24 cellular contexts compared by ENCODE assay signal in the genomic region with DNA sequence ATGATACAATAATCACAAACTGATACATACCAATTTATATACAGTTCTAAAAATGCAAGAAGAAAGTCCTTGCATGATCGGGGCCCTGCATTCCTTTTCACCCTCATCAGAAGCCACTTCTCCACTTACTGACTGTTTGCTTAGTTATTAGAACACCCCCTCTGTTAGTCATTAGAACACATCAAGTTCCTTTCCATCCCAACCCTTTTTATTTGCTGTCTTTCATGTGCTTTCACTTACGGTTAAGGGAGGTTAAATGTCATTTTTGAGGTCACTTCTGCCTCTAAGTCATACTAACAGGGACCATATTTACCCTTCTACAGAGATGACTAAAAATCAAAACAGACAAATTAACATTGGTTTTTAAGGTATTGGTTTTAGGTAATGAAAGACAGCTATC.
A peak's percentile ranks its signal among the peaks of the same experiment; 100 is the strongest.
DNase-seq lines count a peak whose midpoint lies in the region; ATAC-seq, FAIRE-seq and TF ChIP-seq lines count a peak whose summit lies in the region.
"Had no signal": no experiment of that assay in that cellular context is flagged by ENCODE, and none has a peak within 500 bp of the region (broad histone marks: within the 10 kb centered on the region; RNA-seq: fewer than 3 reads in every experiment).

No MANE protein-coding gene starts in this region.

- H3K4me3 ChIP-seq in bronchial epithelial cell (ENCODE audit: low read depth, low read length) = no peak overlapping the region
- H3K4me3 ChIP-seq: GM23248, HAP-1, MG63 had no signal

- no peaks in the 10 kb centered on the region for H3K36me3 ChIP-seq in bronchial epithelial cell (ENCODE audit: control insufficient read depth, insufficient read depth, low read length)
- H3K36me3 ChIP-seq: HAP-1, MG63 had no signal

- H3K4me1 Mint-ChIP-seq in type B pancreatic cell (ENCODE audit: unreplicated experiment) = no peaks in the 10 kb centered on the region
- H3K4me1 Mint-ChIP-seq: IgD-negative memory B cell had no signal

- H3K27me3 ChIP-seq in bronchial epithelial cell (ENCODE audit: control insufficient read depth, insufficient read depth, low read length) = no peaks in the 10 kb centered on the region
- H3K27me3 ChIP-seq: MG63 had no signal

- H3K27me3 Mint-ChIP-seq in type B pancreatic cell = no peaks in the 10 kb centered on the region

- no peak for TF ChIP-seq CTCF in bronchial epithelial cell (IDR thresholded peaks at IDR 0.05; ENCODE audit: insufficient read depth, low read length, severe bottlenecking)
- TF ChIP-seq CTCF in type B pancreatic cell (conservative IDR thresholded peaks at IDR 0.05) = no peak

- H3K4me3 Mint-ChIP-seq in type B pancreatic cell = no peak overlapping the region
- H3K4me3 Mint-ChIP-seq: IgD-negative memory B cell had no signal

- H3K36me3 Mint-ChIP-seq in type B pancreatic cell = no peaks in the 10 kb centered on the region
- H3K36me3 Mint-ChIP-seq: IgD-negative memory B cell had no signal

- no peaks in the 10 kb centered on the region for H3K9me3 Mint-ChIP-seq in type B pancreatic cell

- FAIRE-seq in bronchial epithelial cell (lab: Jason Lieb, UNC) = no peak
- FAIRE-seq: GM12891, HTR-8/SVneo had no signal

- DNase-seq in DMS53 (lab: John Stamatoyannopoulos, UW) = peak; percentile 45
- peak; percentile 18 for DNase-seq in LHCN-M2 (ENCODE audit: low read depth)
- peak; percentile 10 for DNase-seq in bronchial epithelial cell (ENCODE audit: low read depth)
- peak; percentile 5 for DNase-seq in renal cortical epithelial cell (ENCODE audit: low read depth)
- no peak for DNase-seq in stimulated activated naive CD4-positive, alpha-beta T cell (lab: John Stamatoyannopoulos, UW)
- DNase-seq in type B pancreatic cell (ENCODE audit: extremely low spot score, unreplicated experiment) = no peak
- DNase-seq: ACHN, AML-193, DMS 273 treated with DMSO at 0.1 percent for 48 hours, GM23248, Karpas-422, MG63, NCI-H1048, NCI-H1436, NCI-H2081, NCI-H510A, RPMI8226, SHP77 treated with DMSO at 0.1 percent for 48 hours had no signal

- H3K27ac Mint-ChIP-seq in type B pancreatic cell = no peak overlapping the region
- H3K27ac Mint-ChIP-seq: IgD-negative memory B cell had no signal

- ATAC-seq in HG03108 (IDR thresholded peaks at IDR 0.05; ENCODE audit: unreplicated experiment) = no peak
- ATAC-seq: SK-N-SH treated with all-trans-retinoic acid at 6 μM for 48 hours had no signal

Comparison
In these comparisons a context has a peak if more than half of its experiments do, and no peak if none do; other contexts are left out.
1. DNase-seq: peak in DMS53 (single experiment), LHCN-M2 (single experiment), bronchial epithelial cell (single experiment) and renal cortical epithelial cell (single experiment); none in stimulated activated naive CD4-positive, alpha-beta T cell (0 of 6) and type B pancreatic cell (single experiment).